8 cellular contexts compared by ENCODE assay signal in the genomic region with DNA sequence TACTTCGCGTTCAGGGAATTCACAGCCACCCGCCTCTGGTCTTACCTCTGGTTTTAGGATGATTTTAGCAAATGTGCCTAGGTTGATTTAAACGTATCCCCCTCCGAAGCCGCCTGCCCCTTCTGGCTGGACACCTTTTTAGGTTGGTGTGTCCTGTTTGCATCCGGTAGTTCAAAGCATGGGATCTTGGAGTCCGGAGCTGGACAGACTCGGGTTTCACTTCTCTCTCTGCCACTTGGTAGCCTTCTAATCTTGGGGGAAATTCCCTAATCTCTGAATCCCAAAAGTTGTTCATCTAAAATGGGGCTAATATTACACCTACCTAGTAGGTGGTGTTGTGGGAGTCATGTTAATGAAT. TPM values are rescaled to one million over a fixed set of nuclear protein-coding genes. Genes with fewer than 3 reads are reported as not detected.
A peak's percentile ranks its signal among the peaks of the same experiment; 100 is the strongest.
DNase-seq lines count a peak whose midpoint lies in the region; ATAC-seq and TF ChIP-seq lines count a peak whose summit lies in the region.

No MANE protein-coding gene starts in this region.

- peaks cover 2% of the 10 kb centered on the region for H3K79me1 ChIP-seq in H9 (ENCODE audit: insufficient read depth, low read depth, low read length, poor library complexity, severe bottlenecking)

- peak overlapping the region; percentile 91 for H3K4me3 Mint-ChIP-seq in Calu3 (ENCODE audit: low read depth, unreplicated experiment)
- H3K4me3 Mint-ChIP-seq in H9: peak overlapping the region; percentile 96 to 98

- H3K27me3 ChIP-seq in H9 (ENCODE audit: insufficient read depth, low read length): no peaks in the 10 kb centered on the region; the same call in 1 of the 2 replicates
- H3K27me3 ChIP-seq in gastroesophageal sphincter: no peaks in the 10 kb centered on the region
- no peaks in the 10 kb centered on the region for H3K27me3 ChIP-seq in spleen (replicated peaks in 1 of 7)

- no peaks in the 10 kb centered on the region for H3K36me3 ChIP-seq in gastroesophageal sphincter
- peaks cover 0 to 23% (median 6%) of the 10 kb centered on the region in 6 donors for H3K36me3 ChIP-seq in spleen

- H3K23me2 ChIP-seq in H9 (ENCODE audit: insufficient read length, low read depth, low read length, poor library complexity, severe bottlenecking): peaks cover 17% of the 10 kb centered on the region

- DNase-seq in Calu3 (no peak), H9 (no peak), RWPE1 (ENCODE audit: low spot score) (peak; percentile 41), spleen (no peak), HuH-7 (ENCODE audit: low spot score) (no peak), ureter (ENCODE audit: low spot score) (no peak), dedifferentiated amniotic fluid mesenchymal stem cell (ENCODE audit: extremely low spot score) (no peak)

- H4K5ac ChIP-seq in H9 (ENCODE audit: insufficient read length, low read depth, low read length): no peak overlapping the region

- ATAC-seq in gastroesophageal sphincter: no peak

- TF ChIP-seq POLR2A in gastroesophageal sphincter (IDR thresholded peaks at IDR 0.05) (no peak), spleen (IDR thresholded peaks at IDR 0.05) (no peak)

- BruUV-seq in Calu3 (replicated peaks; lab: Mats Ljungman, UMichigan): no TSS peak

- H3K36me3 Mint-ChIP-seq in Calu3 (ENCODE audit: insufficient read depth, unreplicated experiment): peaks cover 38% of the 10 kb centered on the region
- H3K36me3 Mint-ChIP-seq in H9 (ENCODE audit: insufficient read depth in 1 of 3, low read depth in 3 of 3): peaks cover 33 to 36% (median 33%) of the 10 kb centered on the region in 3 experiments

- no peak overlapping the region for H2AFZ ChIP-seq in H9 (ENCODE audit: low read length)

- H3K27ac Mint-ChIP-seq in Calu3 (ENCODE audit: unreplicated experiment): peak overlapping the region; percentile 79
- peak overlapping the region; percentile 58 to 97 (median 88); a peak in 5 of 7 replicates for H3K27ac Mint-ChIP-seq in H9

- H3K4me3 ChIP-seq in gastroesophageal sphincter (peak overlapping the region; percentile 54 to 76), spleen (peak overlapping the region; percentile 68 to 98 (median 85))

- H3K4me1 Mint-ChIP-seq in Calu3 (ENCODE audit: low read depth, unreplicated experiment) (peaks cover 29% of the 10 kb centered on the region), H9 (peaks cover 21 to 27% of the 10 kb centered on the region in 2 experiments)

- no peak for TF ChIP-seq CTCF in Calu3 (IDR thresholded peaks at IDR 0.05; ENCODE audit: unreplicated experiment)
- TF ChIP-seq CTCF in H9 (conservative IDR thresholded peaks at IDR 0.05): no peak
- TF ChIP-seq CTCF in RWPE1 (conservative IDR thresholded peaks at IDR 0.05; ENCODE audit: low read depth): no peak
- TF ChIP-seq CTCF in gastroesophageal sphincter (IDR thresholded peaks at IDR 0.05): no peak
- no peak for TF ChIP-seq CTCF in spleen (IDR thresholded peaks at IDR 0.05 in 8 of 11, conservative IDR thresholded peaks at IDR 0.05 in 3 of 11)

- no CpG with 5 or more reads among the region's 9 CpGs for whole genome bisulfite sequencing in H9 (ENCODE audit: extremely low coverage, insufficient read length, low lambda C conversion rate)
- 0% methylated on average over 3 of the region's 9 CpGs for WGBS in gastroesophageal sphincter (ENCODE audit: low coverage in 1 of 2), 2 donors
- 0 to 1% (median 0%) methylated on average over 9 of the region's 9 CpGs for WGBS in spleen, 5 donors

- no peak overlapping the region for H2BK5ac ChIP-seq in H9 (ENCODE audit: insufficient read length, low read length)

- no peaks in the 10 kb centered on the region for H3K9me3 ChIP-seq in H9 (ENCODE audit: control insufficient read depth, low read depth, low read length)
- no peaks in the 10 kb centered on the region for H3K9me3 ChIP-seq in gastroesophageal sphincter
- H3K9me3 ChIP-seq in spleen: peaks cover 0 to 7% (median 2%) of the 10 kb centered on the region in 8 donors

- H3K18ac ChIP-seq in H9 (ENCODE audit: insufficient read length, low read depth, low read length): no peak overlapping the region

- H2BK20ac ChIP-seq in H9 (ENCODE audit: low read depth, low read length, poor library complexity, severe bottlenecking): no peak overlapping the region

- CTCF ChIA-PET in Calu3 (lab: Charles Lee): interaction anchor here (0.6 to 3.0 kb wide), 7 partner anchors 8 to 340 kb away, joined by 3 to 28 read pairs (median 4); no protein-coding TSS in a partner anchor
- CTCF ChIA-PET in RWPE1 (lab: Yijun Ruan, JAX): interaction anchor here (1.5 kb wide), 1 partner anchor 38 kb away, joined by 18 read pairs; no protein-coding TSS in a partner anchor

- H3T11ph ChIP-seq in H9 (ENCODE audit: low read length): no peak overlapping the region

- intact Hi-C loops in Calu3 (cut with micrococcal nuclease; ENCODE audit: unreplicated experiment) (no loop called here), spleen (cut with DNase I; ENCODE audit: low total_unique reads) (no loop called here)

- peak overlapping the region; percentile 73; the same call in 1 of the 2 replicates for H3K14ac ChIP-seq in H9 (ENCODE audit: insufficient read depth, low read length)

- no peaks in the 10 kb centered on the region for H3K9me3 Mint-ChIP-seq in Calu3 (ENCODE audit: low read depth, unreplicated experiment)
- H3K9me3 Mint-ChIP-seq in H9: peaks cover 11 to 17% of the 10 kb centered on the region in 2 experiments

- peaks cover 14% of the 10 kb centered on the region; the same call in 1 of the 2 replicates for H3K79me2 ChIP-seq in H9 (ENCODE audit: insufficient read depth, low read length)

- H3K4me1 ChIP-seq in H9 (ENCODE audit: insufficient read depth, low read length): no peaks in the 10 kb centered on the region
- peaks cover 3 to 19% (median 6%) of the 10 kb centered on the region in 3 donors for H3K4me1 ChIP-seq in gastroesophageal sphincter
- H3K4me1 ChIP-seq in spleen: peaks cover 8 to 37% (median 18%) of the 10 kb centered on the region in 6 donors

- H3K4me2 ChIP-seq in H9 (ENCODE audit: insufficient read depth, insufficient read length, low read length): peak overlapping the region; percentile 80

- H3K9ac ChIP-seq in H9 (ENCODE audit: extremely low read depth, insufficient read length, low read length): peak overlapping the region; percentile 94

- H4K8ac ChIP-seq in H9 (replicated peaks; ENCODE audit: insufficient read length, low read depth, low read length): no peak overlapping the region

- H2BK120ac ChIP-seq in H9 (ENCODE audit: low read depth, low read length, poor library complexity, severe bottlenecking): no peak overlapping the region

- H4K20me1 ChIP-seq in H9 (ENCODE audit: control insufficient read depth, insufficient read depth, insufficient read length): no peaks in the 10 kb centered on the region

- H3K27me3 Mint-ChIP-seq in Calu3 (ENCODE audit: unreplicated experiment): peaks cover 24% of the 10 kb centered on the region
- peaks cover 14% of the 10 kb centered on the region for H3K27me3 Mint-ChIP-seq in H9 (ENCODE audit: low read depth)

- no peak overlapping the region for H2AK5ac ChIP-seq in H9 (ENCODE audit: insufficient read length, low read length)

- H3K23ac ChIP-seq in H9 (ENCODE audit: insufficient read length, low read depth, low read length): no peak overlapping the region

- H2BK15ac ChIP-seq in H9 (ENCODE audit: low read depth, low read length): no peak overlapping the region

- H3K27ac ChIP-seq in H9 (ENCODE audit: insufficient read length, low read depth, low read length) (no peak overlapping the region), RWPE1 (peak overlapping the region; percentile 84), gastroesophageal sphincter (peak overlapping the region in 1 of 4 donors; percentile 76), spleen (peak overlapping the region in 5 of 8 donors; percentile 58 to 90 (median 74))

- TF ChIP-seq EP300 in gastroesophageal sphincter (IDR thresholded peaks at IDR 0.05): no peak

- POLR2A ChIA-PET in RWPE1 (lab: Yijun Ruan, JAX; ENCODE audit: low non-redundant PET): interaction anchor here (0.6 to 1.3 kb wide), 2 partner anchors 9 to 38 kb away, joined by 3 to 6 read pairs; no protein-coding TSS in a partner anchor

- no peak overlapping the region for H3K56ac ChIP-seq in H9 (ENCODE audit: insufficient read length, low read depth, low read length)

- H2BK12ac ChIP-seq in H9 (ENCODE audit: insufficient read length, low read depth, low read length): no peak overlapping the region

- H4K91ac ChIP-seq in H9 (ENCODE audit: insufficient read length, low read depth, low read length): no peak overlapping the region

- H3K4ac ChIP-seq in H9 (ENCODE audit: low read depth, low read length): no peak overlapping the region

RNA-seq across cellular contexts. Expression of a gene that starts 0.7 kb away (rescaled TPM):
- total RNA-seq in Calu3 (2022): 138 and 140 TPM in 2 replicates
- total RNA-seq in H9 (2021): 102 and 106 TPM in 2 replicates
- 10 to 100 TPM in 1 of 4 donors, 1 to 10 TPM in 3; 1.9 to 12.5 (median 7.1) TPM for total RNA-seq in gastroesophageal sphincter
- total RNA-seq in spleen: 10 to 100 TPM in 6 of 7 donors, 1 to 10 TPM in 1; 8.3 to 19.4 (median 15.7) TPM
- polyA plus RNA-seq in spleen: 1 to 10 TPM; 4.4 to 5.2 (median 4.8) TPM
- 8.2 TPM for total RNA-seq in ureter

RNA-seq across cellular contexts. Expression of a gene that starts 23.1 kb away (rescaled TPM):
- not detected in 2 replicates for total RNA-seq in Calu3 (2022)
- total RNA-seq in H9 (2021): not detected in 2 replicates
- under 1 TPM in 1 of 4 donors, not detected in 3; 0.64 TPM for total RNA-seq in gastroesophageal sphincter
- total RNA-seq in spleen: not detected
- not detected for polyA plus RNA-seq in spleen
- not detected for total RNA-seq in ureter
